In the genomic region with DNA sequence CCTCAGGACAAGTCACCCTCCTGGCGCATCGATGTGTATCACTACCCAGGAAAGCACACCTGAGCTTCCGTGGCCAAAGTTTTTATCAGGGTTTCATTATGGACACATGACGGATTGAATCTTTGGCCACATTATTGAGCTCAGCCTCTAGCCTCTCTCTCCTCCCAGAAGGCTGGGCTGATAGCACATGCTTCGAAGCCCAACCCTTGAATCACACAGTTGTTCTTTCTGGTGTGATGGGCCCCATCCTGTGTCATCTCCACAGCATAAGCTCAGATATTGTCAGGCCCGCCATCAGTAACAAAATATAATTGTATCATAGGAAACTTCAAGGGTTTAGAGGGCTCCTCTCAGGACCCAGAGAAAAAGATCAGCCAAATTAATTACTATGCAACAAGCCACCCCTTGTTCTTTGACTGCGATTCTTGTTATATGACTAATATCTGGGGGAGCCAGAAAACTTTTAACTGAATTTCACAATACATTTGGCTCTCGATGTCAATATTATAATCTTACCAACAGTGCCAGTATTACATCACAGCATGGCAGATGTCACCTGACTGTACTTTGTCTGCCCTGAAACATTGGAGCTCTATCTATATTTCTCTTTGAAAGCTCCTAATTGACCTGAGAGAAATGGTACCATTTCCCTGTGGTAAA, we compare ENCODE assay signal across 4 cellular contexts. TPM values are rescaled to one million over a fixed set of nuclear protein-coding genes. Genes with fewer than 3 reads are reported as not detected.
"Had no signal": no experiment of that assay in that cellular context is flagged by ENCODE, and none has a peak within 500 bp of the region (broad histone marks: within the 10 kb centered on the region; RNA-seq: fewer than 3 reads in every experiment).

No MANE protein-coding gene starts in this region.

RNA-seq across cellular contexts. Expression of gene GOLGA8O, which starts 48.8 kb away (rescaled TPM):
- total RNA-seq: activated CD4-positive, alpha-beta memory T cell treated with anti-CD3 and anti-CD28 coated beads for 36 hours; ascending aorta; bronchial epithelial cell; cerebellum had no signal
